Comparison of ENCODE assay signal across 11 cellular contexts in the genomic region with DNA sequence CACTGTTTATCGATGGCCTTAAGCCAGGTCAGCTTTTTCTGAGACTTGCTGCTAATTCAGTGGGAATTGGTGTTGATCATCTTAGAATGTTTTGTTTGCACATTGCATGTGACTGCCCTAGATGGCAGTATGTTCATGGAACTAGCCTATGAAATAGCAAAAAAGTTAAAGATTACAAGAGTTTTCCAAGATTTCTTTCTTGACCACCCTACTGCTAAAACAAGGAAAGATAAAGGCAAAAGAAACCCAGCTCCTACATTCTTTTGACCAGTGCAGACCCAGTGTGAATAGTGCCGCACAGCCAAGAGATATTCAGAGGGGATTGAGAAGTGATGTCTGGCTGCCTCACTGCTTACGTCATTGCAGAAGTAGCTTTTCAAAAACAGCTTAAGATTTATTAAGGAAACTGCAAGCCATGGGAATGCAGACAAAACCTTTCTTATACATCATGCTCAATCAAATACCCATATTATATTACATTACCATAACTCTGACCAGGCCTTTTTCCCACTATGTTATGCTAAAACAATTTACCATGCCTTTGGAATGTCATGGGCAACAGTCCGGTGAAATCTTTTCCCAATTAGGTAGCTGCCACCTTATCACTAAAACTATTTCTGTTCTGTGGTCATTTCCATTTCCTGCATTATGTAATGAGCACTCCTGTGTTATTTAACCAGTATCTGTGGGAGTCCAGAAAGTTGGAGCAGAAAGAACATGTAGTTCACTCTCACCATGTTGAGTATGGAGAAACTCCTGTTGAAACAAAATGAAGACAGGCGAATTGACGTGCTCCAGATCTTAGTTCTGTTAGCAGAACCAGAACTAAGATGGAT. TPM values are rescaled to one million over a fixed set of nuclear protein-coding genes. Genes with fewer than 3 reads are reported as not detected.
DNase-seq lines count a peak whose midpoint lies in the region; ATAC-seq and TF ChIP-seq lines count a peak whose summit lies in the region.
"Had no signal": no experiment of that assay in that cellular context is flagged by ENCODE, and none has a peak within 500 bp of the region (broad histone marks: within the 10 kb centered on the region; RNA-seq: fewer than 3 reads in every experiment).

No MANE protein-coding gene starts in this region.

- no peak for ATAC-seq in GM21723 (IDR thresholded peaks at IDR 0.05; ENCODE audit: unreplicated experiment)

- H3K36me3 Mint-ChIP-seq in endothelial cell (ENCODE audit: low read depth, unreplicated experiment) = no peaks in the 10 kb centered on the region
- H3K36me3 Mint-ChIP-seq in neural crest cell (ENCODE audit: low read depth) = no peaks in the 10 kb centered on the region
- H3K36me3 Mint-ChIP-seq in activated naive CD4-positive, alpha-beta T cell treated with anti-CD3 and anti-CD28 coated beads, Interleukin-2, amount 10 ng/mL, durations not matched to agents 7 days and 5 days = no peaks in the 10 kb centered on the region
- H3K36me3 Mint-ChIP-seq: activated naive CD8-positive, alpha-beta T cell treated with anti-CD3 and anti-CD28 coated beads for 36 hours had no signal

- H3K9me3 Mint-ChIP-seq in endothelial cell (ENCODE audit: unreplicated experiment) (no peaks in the 10 kb centered on the region), neural crest cell (no peaks in the 10 kb centered on the region)
- H3K9me3 Mint-ChIP-seq in activated naive CD4-positive, alpha-beta T cell treated with anti-CD3 and anti-CD28 coated beads, Interleukin-2, amount 10 ng/mL, durations not matched to agents 7 days and 5 days = no peaks in the 10 kb centered on the region
- H3K9me3 Mint-ChIP-seq: activated naive CD8-positive, alpha-beta T cell treated with anti-CD3 and anti-CD28 coated beads for 36 hours had no signal

- DNase-seq in AG04449 (ENCODE audit: low read depth, low spot score) = peak; percentile 92
- DNase-seq in MV-4-11 (lab: John Stamatoyannopoulos, UW) = peak; percentile 18
- no peak for DNase-seq in endothelial cell (ENCODE audit: low spot score)
- DNase-seq in neural crest cell (ENCODE audit: low read depth, low spot score) = no peak
- no peak for DNase-seq in activated naive CD4-positive, alpha-beta T cell treated with anti-CD3 and anti-CD28 coated beads, Interleukin-2, amount 10 ng/mL, durations not matched to agents 7 days and 5 days
- DNase-seq in T-helper 1 cell = no peak
- DNase-seq in stimulated activated naive CD4-positive, alpha-beta T cell (lab: John Stamatoyannopoulos, UW) = no peak
- DNase-seq: activated naive CD8-positive, alpha-beta T cell treated with anti-CD3 and anti-CD28 coated beads for 36 hours; DMS53; NK-92 treated with Interleukin-12 subunit alpha and Interleukin-12 subunit beta, amount 100 ng/mL, for 24 hours had no signal

- CTCF ChIA-PET in AG04449 (lab: Yijun Ruan, JAX) = interaction anchor here (0.7 to 16.8 kb wide), 27 partner anchors 8 to 231 kb away, joined by 3 to 408 read pairs (median 3); no protein-coding TSS in a partner anchor
- CTCF ChIA-PET in activated naive CD4-positive, alpha-beta T cell treated with anti-CD3 and anti-CD28 coated beads, Interleukin-2, amount 10 ng/mL, durations not matched to agents 7 days and 5 days (lab: Charles Lee) = interaction anchor here (0.6 to 1.3 kb wide), 3 partner anchors 103 to 206 kb away, joined by 3 read pairs; no protein-coding TSS in a partner anchor

- no peak overlapping the region; the same call in 1 of the 2 replicates for H3K4me3 ChIP-seq in AG04449 (ENCODE audit: low read depth, low read length)

- H3K4me3 Mint-ChIP-seq in endothelial cell (ENCODE audit: unreplicated experiment) = peak overlapping the region; percentile 25
- peak overlapping the region; percentile 31 for H3K4me3 Mint-ChIP-seq in neural crest cell
- H3K4me3 Mint-ChIP-seq in activated naive CD4-positive, alpha-beta T cell treated with anti-CD3 and anti-CD28 coated beads, Interleukin-2, amount 10 ng/mL, durations not matched to agents 7 days and 5 days = no peak overlapping the region
- H3K4me3 Mint-ChIP-seq: activated naive CD8-positive, alpha-beta T cell treated with anti-CD3 and anti-CD28 coated beads for 36 hours had no signal

- H3K27ac Mint-ChIP-seq in endothelial cell (ENCODE audit: unreplicated experiment) (peak overlapping the region; percentile 70), neural crest cell (ENCODE audit: unreplicated experiment) (peak overlapping the region; percentile 23)
- no peak overlapping the region for H3K27ac Mint-ChIP-seq in activated naive CD4-positive, alpha-beta T cell treated with anti-CD3 and anti-CD28 coated beads, Interleukin-2, amount 10 ng/mL, durations not matched to agents 7 days and 5 days
- H3K27ac Mint-ChIP-seq: activated naive CD8-positive, alpha-beta T cell treated with anti-CD3 and anti-CD28 coated beads for 36 hours had no signal

- no peaks in the 10 kb centered on the region for H3K27me3 Mint-ChIP-seq in endothelial cell (ENCODE audit: unreplicated experiment)
- H3K27me3 Mint-ChIP-seq in neural crest cell (ENCODE audit: low read depth) = no peaks in the 10 kb centered on the region
- H3K27me3 Mint-ChIP-seq in activated naive CD4-positive, alpha-beta T cell treated with anti-CD3 and anti-CD28 coated beads, Interleukin-2, amount 10 ng/mL, durations not matched to agents 7 days and 5 days = peaks cover 51% of the 10 kb centered on the region

- TF ChIP-seq CTCF in AG04449 (IDR thresholded peaks at IDR 0.05; ENCODE audit: insufficient read depth, low read length, missing control alignments) (peak; percentile 23), endothelial cell (IDR thresholded peaks at IDR 0.05; ENCODE audit: unreplicated experiment) (no peak), neural crest cell (conservative IDR thresholded peaks at IDR 0.05) (no peak)

- H3K4me1 Mint-ChIP-seq in endothelial cell (ENCODE audit: unreplicated experiment) = peaks cover 67% of the 10 kb centered on the region
- peaks cover 78% of the 10 kb centered on the region for H3K4me1 Mint-ChIP-seq in neural crest cell
- peaks cover 14% of the 10 kb centered on the region for H3K4me1 Mint-ChIP-seq in activated naive CD4-positive, alpha-beta T cell treated with anti-CD3 and anti-CD28 coated beads, Interleukin-2, amount 10 ng/mL, durations not matched to agents 7 days and 5 days

- POLR2A ChIA-PET in AG04449 (lab: Yijun Ruan, JAX) = interaction anchor here (0.5 to 1.4 kb wide), 5 partner anchors 62 to 265 kb away, joined by 3 to 5 read pairs (median 4); partner anchors contain the start of gene C3orf52

RNA-seq across cellular contexts. Expression of gene PHLDB2, which starts 6.0 kb away (rescaled TPM):
- total RNA-seq in endothelial cell (ENCODE audit: unreplicated experiment) (47.8 TPM), neural crest cell (45.8 and 49.0 TPM in 2 replicates)

Comparison
In these comparisons a context has a peak if more than half of its experiments do, and no peak if none do; other contexts are left out.
1. DNase-seq: peak in AG04449 (single experiment) and MV-4-11 (single experiment); none in endothelial cell (single experiment), neural crest cell (single experiment), activated naive CD4-positive, alpha-beta T cell treated with anti-CD3 and anti-CD28 coated beads, Interleukin-2, amount 10 ng/mL, durations not matched to agents 7 days and 5 days (single experiment), T-helper 1 cell (0 of 5) and stimulated activated naive CD4-positive, alpha-beta T cell (0 of 6).